In the genomic region with DNA sequence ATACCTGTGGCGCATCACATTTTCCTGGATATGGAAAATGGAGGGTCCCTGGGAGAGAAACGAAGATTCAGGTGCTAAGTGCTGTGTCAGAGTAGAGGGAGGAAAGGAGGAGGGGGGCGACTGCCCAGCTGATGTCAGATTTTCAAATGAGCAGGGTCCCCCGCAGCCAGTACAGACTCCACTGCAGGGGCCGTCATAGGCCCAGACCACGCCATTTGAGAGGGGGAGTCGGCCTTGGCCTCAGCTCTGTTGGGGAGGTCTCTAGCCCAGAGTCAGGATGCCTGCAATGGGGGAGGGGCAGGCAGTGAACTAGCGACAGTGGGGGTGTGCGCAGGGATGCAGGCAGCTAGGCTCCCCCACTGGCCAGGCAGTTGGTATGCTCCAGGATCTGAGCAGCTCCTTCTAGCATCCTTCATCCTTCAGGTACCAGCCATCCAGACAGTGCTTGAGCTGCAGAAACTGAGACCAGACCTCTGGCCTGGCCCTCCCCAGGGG, we compare ENCODE assay signal across 1 cellular context.
TF ChIP-seq lines count a peak whose summit lies in the region.

A gene (minus strand): TSS at position 148 of the 495 bp plus-strand sequence. CDS start 229 bp downstream, outside the sequence.
A gene (plus strand): TSS at position 400 of the 495 bp plus-strand sequence. CDS start 620 bp downstream, outside the sequence.

TF ChIP-seq in liver, 16 proteins besides CTCF, POLR2A, EP300 and RAD21 (continued from another document):
- TF ChIP-seq, protein P1, sequence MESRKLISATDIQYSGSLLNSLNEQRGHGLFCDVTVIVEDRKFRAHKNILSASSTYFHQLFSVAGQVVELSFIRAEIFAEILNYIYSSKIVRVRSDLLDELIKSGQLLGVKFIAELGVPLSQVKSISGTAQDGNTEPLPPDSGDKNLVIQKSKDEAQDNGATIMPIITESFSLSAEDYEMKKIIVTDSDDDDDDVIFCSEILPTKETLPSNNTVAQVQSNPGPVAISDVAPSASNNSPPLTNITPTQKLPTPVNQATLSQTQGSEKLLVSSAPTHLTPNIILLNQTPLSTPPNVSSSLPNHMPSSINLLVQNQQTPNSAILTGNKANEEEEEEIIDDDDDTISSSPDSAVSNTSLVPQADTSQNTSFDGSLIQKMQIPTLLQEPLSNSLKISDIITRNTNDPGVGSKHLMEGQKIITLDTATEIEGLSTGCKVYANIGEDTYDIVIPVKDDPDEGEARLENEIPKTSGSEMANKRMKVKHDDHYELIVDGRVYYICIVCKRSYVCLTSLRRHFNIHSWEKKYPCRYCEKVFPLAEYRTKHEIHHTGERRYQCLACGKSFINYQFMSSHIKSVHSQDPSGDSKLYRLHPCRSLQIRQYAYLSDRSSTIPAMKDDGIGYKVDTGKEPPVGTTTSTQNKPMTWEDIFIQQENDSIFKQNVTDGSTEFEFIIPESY (IDR thresholded peaks at IDR 0.05) = no peak
- TF ChIP-seq HNF4G (IDR thresholded peaks at IDR 0.05) = no peak
- no peak for TF ChIP-seq SP1 (IDR thresholded peaks at IDR 0.05)
- no peak for TF ChIP-seq NR2F2 (IDR thresholded peaks at IDR 0.05)
